Comparison of ENCODE assay signal across 23 cellular contexts in the genomic region with DNA sequence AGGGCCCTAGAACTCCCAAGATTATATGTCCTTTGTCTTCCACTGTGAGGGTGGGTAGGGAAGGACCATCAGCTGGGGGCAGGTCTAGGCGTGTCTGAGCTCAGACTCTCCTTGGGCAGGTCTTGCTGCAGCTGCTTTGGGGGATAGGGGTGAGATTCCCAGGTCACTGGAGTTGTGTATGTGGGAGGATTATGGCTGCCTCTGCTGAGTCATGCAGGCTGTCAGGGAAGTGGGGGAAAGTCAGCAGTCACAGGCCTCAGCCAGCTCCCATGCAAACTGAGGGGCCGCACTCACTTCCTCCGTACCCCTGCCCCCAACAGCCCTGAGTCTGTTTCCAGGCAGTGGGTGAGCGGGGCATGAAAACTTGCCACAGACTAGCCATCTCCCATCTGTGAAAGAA.
DNase-seq lines count a peak whose midpoint lies in the region; ATAC-seq, FAIRE-seq and TF ChIP-seq lines count a peak whose summit lies in the region.
"Had no signal": no experiment of that assay in that cellular context is flagged by ENCODE, and none has a peak within 500 bp of the region (broad histone marks: within the 10 kb centered on the region; RNA-seq: fewer than 3 reads in every experiment).

No MANE protein-coding gene starts in this region.

- no peak overlapping the region for H2BK20ac ChIP-seq in H1 (ENCODE audit: low read length)

- H3K18ac ChIP-seq in H1 (ENCODE audit: extremely low read depth, low read length) (0 out of 2 replicates have a peak overlapping the region, but pooled peaks have one; percentile 28), neuronal stem cell (ENCODE audit: low read length) (no peak overlapping the region)

- H2BK15ac ChIP-seq in H1 (ENCODE audit: low read length) (no peak overlapping the region), neuronal stem cell (ENCODE audit: low read length) (no peak overlapping the region)

- H3K36me3 ChIP-seq in H1 (ENCODE audit: control insufficient read depth in 2 of 4, insufficient read depth in 4 of 4, low read length in 3 of 4) (no peaks in the 10 kb centered on the region), neuronal stem cell (replicated peaks in 1 of 2; ENCODE audit: control insufficient read depth in 2 of 2, insufficient read depth in 2 of 2, low read length in 2 of 2) (no peaks in the 10 kb centered on the region)

- no peak overlapping the region for H3K9ac ChIP-seq in H1 (replicated peaks in 1 of 4; ENCODE audit: extremely low read depth in 1 of 4, low read depth in 3 of 4, low read length in 3 of 4)
- no peak overlapping the region for H3K9ac ChIP-seq in neuronal stem cell (ENCODE audit: low read depth, low read length, poor library complexity)

- H4K20me1 ChIP-seq in H1 (replicated peaks in 1 of 2; ENCODE audit: control insufficient read depth in 1 of 2, insufficient read depth in 2 of 2, low read length in 2 of 2), result no peaks in the 10 kb centered on the region

- H4K8ac ChIP-seq in H1 (ENCODE audit: extremely low read depth, insufficient read depth, low read length) (no peak overlapping the region), neuronal stem cell (ENCODE audit: low read depth, low read length) (no peak overlapping the region)

- CTCF ChIA-PET in H1 (lab: Charles Lee; ENCODE audit: partially characterized antibody), result no interaction called here

- H3K4me1 ChIP-seq in H1 (replicated peaks in 1 of 4; ENCODE audit: control insufficient read depth in 3 of 4, insufficient read depth in 4 of 4, low read length in 3 of 4) (no peaks in the 10 kb centered on the region), neuronal stem cell (ENCODE audit: control insufficient read depth in 2 of 2, insufficient read depth in 1 of 2, low read depth in 1 of 2, low read length in 2 of 2) (no peaks in the 10 kb centered on the region)
- H3K4me1 ChIP-seq: A549 had no signal

- H3K4ac ChIP-seq in H1 (replicated peaks; ENCODE audit: insufficient read length, low read depth, low read length), result no peak overlapping the region
- H3K4ac ChIP-seq in neuronal stem cell (ENCODE audit: low read length), result no peak overlapping the region

- POLR2A ChIA-PET in H1 (lab: Charles Lee; ENCODE audit: partially characterized antibody), result no interaction called here

- H2BK120ac ChIP-seq in H1 (replicated peaks; ENCODE audit: low read depth, low read length) (no peak overlapping the region), neuronal stem cell (ENCODE audit: low read depth, low read length) (no peak overlapping the region)

- H3K4me3 ChIP-seq in H1 (ENCODE audit: extremely low read depth in 1 of 4, insufficient read depth in 2 of 4, low read depth in 3 of 4, low read length in 4 of 4) (no peak overlapping the region), neuronal stem cell (ENCODE audit: low read length in 2 of 2) (no peak overlapping the region)
- H3K4me3 ChIP-seq: A549, GM12878, GM23338 had no signal

- TF ChIP-seq EP300 in H1 (IDR thresholded peaks at IDR 0.05; ENCODE audit: borderline replicate concordance in 1 of 2, low read depth in 2 of 2, low read length in 2 of 2), result no peak

- no peaks in the 10 kb centered on the region for H3K23me2 ChIP-seq in H1 (ENCODE audit: low read depth, low read length)

- TF ChIP-seq RAD21 in H1 (IDR thresholded peaks at IDR 0.05 in 1 of 2, conservative IDR thresholded peaks at IDR 0.05 in 1 of 2; ENCODE audit: low read depth in 2 of 2, low read length in 2 of 2), result no peak

- H3K14ac ChIP-seq in H1 (ENCODE audit: insufficient read length) (no peak overlapping the region), neuronal stem cell (ENCODE audit: low read length) (no peak overlapping the region)

- H3K23ac ChIP-seq in H1 (ENCODE audit: insufficient read length) (no peak overlapping the region), neuronal stem cell (ENCODE audit: low read depth, low read length, poor library complexity) (no peak overlapping the region)

- no peak overlapping the region for H3K4me2 ChIP-seq in H1 (ENCODE audit: insufficient read depth in 1 of 2, low read depth in 2 of 2, low read length in 2 of 2)
- H3K4me2 ChIP-seq in neuronal stem cell (ENCODE audit: insufficient read depth, low read length, poor library complexity, severe bottlenecking), result no peak overlapping the region
- H3K4me2 ChIP-seq: A549, GM23338 had no signal

- H4K91ac ChIP-seq in H1 (replicated peaks; ENCODE audit: insufficient read length, low read length) (no peak overlapping the region), neuronal stem cell (ENCODE audit: low read depth, low read length, poor library complexity) (no peak overlapping the region)

- no peaks in the 10 kb centered on the region for H3K79me2 ChIP-seq in H1 (ENCODE audit: control insufficient read depth in 1 of 2, insufficient read depth in 2 of 2, low read length in 2 of 2)

- no peak overlapping the region for H3K27ac ChIP-seq in H1 (ENCODE audit: low read depth, low read length)
- H3K27ac ChIP-seq in neuronal stem cell (replicated peaks; ENCODE audit: low read length), result no peak overlapping the region
- H3K27ac ChIP-seq: 22Rv1, A549, C4-2B had no signal

- DNase-seq in DMS53 (lab: John Stamatoyannopoulos, UW), result peak; percentile 2
- no peak for DNase-seq in DMS53 treated with DMSO at 0.1 percent for 48 hours (lab: John Stamatoyannopoulos, UW; ENCODE audit: unreplicated experiment)
- DNase-seq in amniotic epithelial cell (ENCODE audit: low read depth), result peak; percentile 2
- no peak for DNase-seq in H1 (ENCODE audit: low read depth in 1 of 2, low spot score in 2 of 2)
- no peak for DNase-seq in neuronal stem cell (ENCODE audit: low spot score)
- DNase-seq: AML-193; Caco-2; CD4-positive, alpha-beta T cell; DND-41; EL; H7; HFFc6 had no signal

- H4K5ac ChIP-seq in H1 (ENCODE audit: insufficient read length, low read depth, low read length), result no peak overlapping the region

- no peak overlapping the region for H2BK5ac ChIP-seq in H1 (ENCODE audit: low read depth, low read length)
- no peak overlapping the region for H2BK5ac ChIP-seq in neuronal stem cell (ENCODE audit: low read length)

- WGBS in H1 (ENCODE audit: extremely low coverage in 1 of 2, insufficient coverage in 1 of 2, insufficient read length in 1 of 2, insufficient replicate concordance in 2 of 2, low coverage in 1 of 2, low lambda C conversion rate in 2 of 2, missing lambda C conversion rate in 1 of 2), 2 experiments, result 95% methylated on average over 4 of the region's 4 CpGs; no CpG with 5 or more reads in 1 of the 2 experiments
- no CpG with 5 or more reads among the region's 4 CpGs for WGBS in neuronal stem cell (ENCODE audit: extremely low coverage in 2 of 2, insufficient read length in 2 of 2, insufficient replicate concordance in 1 of 2), 2 donors

- H2BK12ac ChIP-seq in H1 (ENCODE audit: low read depth, low read length) (no peak overlapping the region), neuronal stem cell (ENCODE audit: low read length) (no peak overlapping the region)

- no peaks in the 10 kb centered on the region for H3K79me1 ChIP-seq in H1 (ENCODE audit: low read depth, low read length)
- H3K79me1 ChIP-seq in neuronal stem cell (ENCODE audit: low read depth, low read length), result no peaks in the 10 kb centered on the region

- no peak for FAIRE-seq in H1 (lab: Jason Lieb, UNC)
- FAIRE-seq: A549, D721Med, GM12878, GM19239 had no signal

- no peak for TF ChIP-seq CTCF in H1 (IDR thresholded peaks at IDR 0.05; ENCODE audit: control extremely low read depth in 1 of 3, insufficient read depth in 1 of 3, low read depth in 1 of 3, low read length in 3 of 3)

- H2AK5ac ChIP-seq in H1 (ENCODE audit: low read depth, low read length), result no peak overlapping the region
- H2AK5ac ChIP-seq in neuronal stem cell (ENCODE audit: low read depth, low read length), result no peak overlapping the region

- TF ChIP-seq POLR2A in H1 (IDR thresholded peaks at IDR 0.05; ENCODE audit: control extremely low read depth in 1 of 2, low read depth in 2 of 2, low read length in 2 of 2), result no peak

- no peak overlapping the region for H3K56ac ChIP-seq in H1 (replicated peaks; ENCODE audit: insufficient read length, low read depth, low read length)

- H2AFZ ChIP-seq in H1 (ENCODE audit: low read length) (no peak overlapping the region), neuronal stem cell (ENCODE audit: low read length) (peak overlapping the region; percentile 69)

- H3K27me3 ChIP-seq in H1 (replicated peaks in 1 of 4; ENCODE audit: control insufficient read depth in 3 of 4, extremely low read depth in 1 of 4, insufficient read depth in 3 of 4, low read length in 3 of 4) (no peaks in the 10 kb centered on the region), neuronal stem cell (ENCODE audit: control insufficient read depth in 3 of 3, insufficient read depth in 3 of 3, low read depth in 1 of 3, low read length in 3 of 3) (no peaks in the 10 kb centered on the region)

- ATAC-seq in GM21526 (IDR thresholded peaks at IDR 0.05; ENCODE audit: low FRiP score, unreplicated experiment) (no peak), HG03520 (IDR thresholded peaks at IDR 0.05; ENCODE audit: unreplicated experiment) (no peak), GM18873 (IDR thresholded peaks at IDR 0.05; ENCODE audit: low FRiP score, unreplicated experiment) (no peak)
- ATAC-seq: A549, GM12878, GM23338, HCT116 had no signal

- H3K9me3 ChIP-seq in H1 (ENCODE audit: insufficient read depth in 2 of 2, low read depth in 1 of 2, low read length in 1 of 2) (peaks cover 9 to 15% of the 10 kb centered on the region in 2 experiments; a peak in 3 of 4 replicates), neuronal stem cell (replicated peaks in 1 of 2; ENCODE audit: control insufficient read depth in 2 of 2, insufficient read depth in 1 of 2, low read depth in 1 of 2, low read length in 2 of 2) (peaks cover 0 to 4% of the 10 kb centered on the region in 2 donors)
- H3K9me3 ChIP-seq: A549 had no signal

TF ChIP-seq in H1, 55 proteins besides CTCF, POLR2A, EP300 and RAD21 (continues in another document):
- TF ChIP-seq ASH2L (IDR thresholded peaks at IDR 0.05; ENCODE audit: low read length) (no peak), KDM1A (IDR thresholded peaks at IDR 0.05; ENCODE audit: borderline replicate concordance, low read length) (no peak), PHF8 (conservative IDR thresholded peaks at IDR 0.05; ENCODE audit: low read depth, low read length) (no peak), BACH1 (IDR thresholded peaks at IDR 0.05; ENCODE audit: low read length) (no peak), RBBP5 (IDR thresholded peaks at IDR 0.05; ENCODE audit: borderline replicate concordance, low read depth, low read length) (no peak), TCF12 (IDR thresholded peaks at IDR 0.05; ENCODE audit: low read depth, low read length) (no peak), KDM5A (IDR thresholded peaks at IDR 0.05; ENCODE audit: low read length) (no peak), JUN (IDR thresholded peaks at IDR 0.05; ENCODE audit: low read depth, low read length) (no peak), CBX8 (IDR thresholded peaks at IDR 0.05; ENCODE audit: borderline replicate concordance, low read depth, low read length) (no peak)
- TF ChIP-seq, protein P1, sequence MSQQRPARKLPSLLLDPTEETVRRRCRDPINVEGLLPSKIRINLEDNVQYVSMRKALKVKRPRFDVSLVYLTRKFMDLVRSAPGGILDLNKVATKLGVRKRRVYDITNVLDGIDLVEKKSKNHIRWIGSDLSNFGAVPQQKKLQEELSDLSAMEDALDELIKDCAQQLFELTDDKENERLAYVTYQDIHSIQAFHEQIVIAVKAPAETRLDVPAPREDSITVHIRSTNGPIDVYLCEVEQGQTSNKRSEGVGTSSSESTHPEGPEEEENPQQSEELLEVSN (IDR thresholded peaks at IDR 0.05), result no peak

Comparison
In these comparisons a context has a peak if more than half of its experiments do, and no peak if none do; other contexts are left out.
1. DNase-seq: peak in DMS53 (single experiment) and amniotic epithelial cell (single experiment); none in DMS53 treated with DMSO at 0.1 percent for 48 hours (single experiment), H1 (0 of 2) and neuronal stem cell (single experiment).